8 cellular contexts compared by ENCODE assay signal in the genomic region with DNA sequence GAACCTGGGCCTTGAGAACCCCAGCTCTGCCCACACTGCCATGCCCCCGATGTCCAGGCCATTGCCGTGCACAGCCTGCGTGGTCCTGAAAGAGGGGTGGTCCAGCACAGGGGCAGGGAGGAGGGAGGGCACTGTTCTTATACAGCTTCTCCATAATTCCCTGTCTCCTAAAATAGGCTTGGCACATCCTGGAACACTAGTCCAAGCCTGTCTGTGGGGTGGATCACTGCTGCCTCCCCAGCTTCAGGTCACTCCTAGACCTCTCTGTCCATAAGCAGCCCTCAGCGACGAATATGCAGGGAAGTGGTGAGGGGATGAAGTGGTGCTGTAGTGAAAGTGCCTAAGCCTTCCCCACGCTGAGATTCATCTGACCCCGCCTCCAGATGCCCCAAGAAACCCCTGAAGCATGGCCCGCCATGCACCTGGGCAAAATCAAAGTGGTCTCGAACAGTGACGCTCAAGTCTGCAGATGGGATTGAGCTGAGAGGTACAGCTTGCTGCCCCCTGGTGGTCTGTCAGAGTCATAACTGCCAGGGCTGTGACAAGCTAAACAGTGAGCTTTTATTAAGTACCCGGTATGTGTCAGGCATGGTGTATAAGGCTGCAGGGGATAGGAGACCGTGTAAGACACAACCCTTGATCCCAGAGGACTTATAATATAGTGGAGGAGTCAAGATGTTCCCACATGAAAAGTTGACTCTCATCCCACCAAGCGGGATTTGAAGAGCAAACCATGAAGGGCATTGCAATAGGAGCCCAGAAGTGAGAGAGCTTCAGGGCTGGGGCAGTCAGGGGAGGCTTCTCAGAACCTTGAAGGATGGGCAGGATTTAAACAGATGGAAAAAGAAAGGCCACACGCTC.
A peak's percentile ranks its signal among the peaks of the same experiment; 100 is the strongest.
DNase-seq lines count a peak whose midpoint lies in the region; TF ChIP-seq lines count a peak whose summit lies in the region.

No MANE protein-coding gene starts in this region.

- no peak overlapping the region for H3K4me3 ChIP-seq in H7 (ENCODE audit: insufficient read depth, low read depth, low read length)
- no peak overlapping the region for H3K4me3 ChIP-seq in vagina

- H3K9me3 ChIP-seq in vagina = no peaks in the 10 kb centered on the region

- H3K36me3 ChIP-seq in H7 (replicated peaks; ENCODE audit: control insufficient read depth, insufficient read depth, low read length) = no peaks in the 10 kb centered on the region
- H3K36me3 ChIP-seq in vagina = no peaks in the 10 kb centered on the region

- DNase-seq in EL (peak; percentile 69), H7 (peak; percentile 87), MV-4-11 (lab: John Stamatoyannopoulos, UW) (peak; percentile 56), SK-MEL-5 (ENCODE audit: low read depth, low spot score) (peak; percentile 80), glomerular visceral epithelial cell (ENCODE audit: extremely low spot score) (peak; percentile 65), posterior cingulate gyrus (peak in 8 of 10 donors; percentile 55 to 94 (median 72)), vagina (ENCODE audit: extremely low spot score in 2 of 2) (no peak)
- peak in 3 of 4 experiments; percentile 11 to 51 (median 46) for DNase-seq in activated naive CD4-positive, alpha-beta T cell (lab: John Stamatoyannopoulos, UW)

- intact Hi-C loops in posterior cingulate gyrus (cut with DNase I) (no loop called here), vagina (cut with DNase I) (loop anchor here (2.0 kb wide), 1 partner anchor 103 kb away; no protein-coding TSS in a partner anchor)

- peak; percentile 77 to 84 (median 84) for TF ChIP-seq CTCF in vagina (IDR thresholded peaks at IDR 0.05)

- TF ChIP-seq POLR2A in vagina (IDR thresholded peaks at IDR 0.05) = no peak

- in situ Hi-C loops in SK-MEL-5 (cut with HindIII; ENCODE audit: low pct_unique_long_range_greater_than_20kb, low sequenced_read_pairs) = no loop called here

- H3K4me1 ChIP-seq in vagina = peaks cover 7% of the 10 kb centered on the region

- H3K27ac ChIP-seq in vagina = no peak overlapping the region

- H3K27me3 ChIP-seq in H7 (ENCODE audit: control insufficient read depth, insufficient read depth, low read length) = peaks cover 5% of the 10 kb centered on the region; the same call in 1 of the 2 replicates
- H3K27me3 ChIP-seq in vagina = no peaks in the 10 kb centered on the region

Comparison
In these comparisons a context has a peak if more than half of its experiments do, and no peak if none do; other contexts are left out.
1. DNase-seq: peak in EL (single experiment), H7 (single experiment), MV-4-11 (single experiment), SK-MEL-5 (single experiment), activated naive CD4-positive, alpha-beta T cell (3 of 4), glomerular visceral epithelial cell (single experiment) and posterior cingulate gyrus (8 of 10); none in vagina (0 of 2).